Comparison of ENCODE assay signal across 29 cellular contexts in genomic region chr6:168459572-168459971, GRCh38. TPM values are rescaled to one million over a fixed set of nuclear protein-coding genes. Genes with fewer than 3 reads are reported as not detected.
"Had no signal": no experiment of that assay in that cellular context is flagged by ENCODE, and none has a peak within 500 bp of the region (broad histone marks: within the 10 kb centered on the region; RNA-seq: fewer than 3 reads in every experiment).

No MANE protein-coding gene starts in this region.

- ATAC-seq: effector memory CD8-positive, alpha-beta T cell; esophagus mucosa; foreskin keratinocyte; gastrocnemius medialis; gastroesophageal sphincter; heart left ventricle had no signal

- H3K4me3 ChIP-seq: colonic mucosa, coronary artery, dorsolateral prefrontal cortex, esophagus muscularis mucosa, esophagus squamous epithelium, gastrocnemius medialis, gastroesophageal sphincter, heart left ventricle had no signal

- H3K4me1 ChIP-seq: colonic mucosa, gastrocnemius medialis had no signal

- H3K27ac ChIP-seq: colonic mucosa, coronary artery, dorsolateral prefrontal cortex, epithelial cell of prostate, esophagus muscularis mucosa, esophagus squamous epithelium, foreskin keratinocyte, gastrocnemius medialis, gastroesophageal sphincter, heart left ventricle had no signal

- H3K27me3 ChIP-seq: colonic mucosa, esophagus muscularis mucosa, gastroesophageal sphincter had no signal

- H3K9me3 ChIP-seq: colonic mucosa, esophagus muscularis mucosa, esophagus squamous epithelium, gastrocnemius medialis, gastroesophageal sphincter, heart left ventricle had no signal

- DNase-seq: colonic mucosa; cortex of kidney; dermis blood vessel endothelial cell; dorsolateral prefrontal cortex; effector CD4-positive, alpha-beta T cell; effector CD8-positive, alpha-beta T cell; effector memory CD4-positive, alpha-beta T cell; effector memory CD8-positive, alpha-beta T cell; endodermal cell; erythroblast; esophagus squamous epithelium; foreskin fibroblast; foreskin keratinocyte; foreskin melanocyte; gastrocnemius medialis; glutamatergic neuron; head of caudate nucleus; heart left ventricle had no signal

- H3K27me3 Mint-ChIP-seq: dendritic cell treated with granulocyte-macrophage colony-stimulating factor and Interleukin-4, amounts not matched to agents 40 ng/mL and 50 ng/mL, for 4 days had no signal

- H3K27ac Mint-ChIP-seq: dendritic cell treated with granulocyte-macrophage colony-stimulating factor and Interleukin-4, amounts not matched to agents 40 ng/mL and 50 ng/mL, for 4 days; effector memory CD8-positive, alpha-beta T cell; endodermal cell had no signal

- H3K36me3 ChIP-seq: colonic mucosa, esophagus squamous epithelium, gastrocnemius medialis, heart left ventricle had no signal

- H3K4me3 Mint-ChIP-seq: dendritic cell treated with granulocyte-macrophage colony-stimulating factor and Interleukin-4, amounts not matched to agents 40 ng/mL and 50 ng/mL, for 4 days; effector memory CD8-positive, alpha-beta T cell; endodermal cell had no signal

- H3K9me3 Mint-ChIP-seq: dendritic cell treated with granulocyte-macrophage colony-stimulating factor and Interleukin-4, amounts not matched to agents 40 ng/mL and 50 ng/mL, for 4 days; effector memory CD8-positive, alpha-beta T cell; endodermal cell had no signal

RNA-seq across cellular contexts. Expression of gene SMOC2, which starts 18.6 kb away (rescaled TPM):
- total RNA-seq: dermis blood vessel endothelial cell, dermis microvascular lymphatic vessel endothelial cell, endothelial cell of umbilical vein, fibroblast of lung, fibroblast of villous mesenchyme, glomerular endothelial cell had no signal
- polyA plus RNA-seq: endothelial cell of umbilical vein, fibroblast of lung had no signal
